Comparison of ENCODE assay signal across 11 cellular contexts in genomic region chr6:79614326-79615285, GRCh38. TPM values are rescaled to one million over a fixed set of nuclear protein-coding genes. Genes with fewer than 3 reads are reported as not detected.
DNase-seq lines count a peak whose midpoint lies in the region; ATAC-seq, FAIRE-seq and TF ChIP-seq lines count a peak whose summit lies in the region.
"Had no signal": no experiment of that assay in that cellular context is flagged by ENCODE, and none has a peak within 500 bp of the region (broad histone marks: within the 10 kb centered on the region; RNA-seq: fewer than 3 reads in every experiment).

No MANE protein-coding gene starts in this region.

- no peaks in the 10 kb centered on the region for H3K4me1 ChIP-seq in HUES48 (ENCODE audit: control insufficient read depth, insufficient read depth, low read length)
- H3K4me1 ChIP-seq in vagina, result no peaks in the 10 kb centered on the region

- no peak for FAIRE-seq in GM12891 (lab: Jason Lieb, UNC)
- FAIRE-seq: TTC549 had no signal

- intact Hi-C loops in vagina (cut with DNase I), result no loop called here

- no peak overlapping the region for H3K9ac ChIP-seq in HUES48 (ENCODE audit: low read depth, low read length)

- H3K4me3 ChIP-seq in HUES48 (ENCODE audit: low read depth, low read length) (no peak overlapping the region), vagina (no peak overlapping the region)

- H3K27me3 ChIP-seq in HUES48 (ENCODE audit: control insufficient read depth, insufficient read depth, low read length) (no peaks in the 10 kb centered on the region), vagina (no peaks in the 10 kb centered on the region)

- H3K27ac ChIP-seq in HUES48 (ENCODE audit: low read depth, low read length) (peak overlapping the region; percentile 18), vagina (no peak overlapping the region)
- H3K27ac ChIP-seq: C4-2B had no signal

- DNase-seq in nephron progenitor cell (no peak), HuH-7 (ENCODE audit: low spot score) (no peak), GM12891 (ENCODE audit: insufficient read length, low spot score) (no peak), vagina (ENCODE audit: extremely low spot score in 2 of 2) (no peak)
- DNase-seq in activated naive CD4-positive, alpha-beta T cell (lab: John Stamatoyannopoulos, UW), result no peak
- DNase-seq: effector memory CD8-positive, alpha-beta T cell had no signal

- no peaks in the 10 kb centered on the region for H3K36me3 ChIP-seq in HUES48 (ENCODE audit: control insufficient read depth, insufficient read depth, low read length)
- no peaks in the 10 kb centered on the region for H3K36me3 ChIP-seq in vagina

- TF ChIP-seq POLR2A in GM12891 (IDR thresholded peaks at IDR 0.05; ENCODE audit: low read depth, low read length) (no peak), vagina (IDR thresholded peaks at IDR 0.05) (no peak)

- H3K27me3 Mint-ChIP-seq in nephron progenitor cell (ENCODE audit: low read depth, poor library complexity), result peaks cover 2% of the 10 kb centered on the region

- no peaks in the 10 kb centered on the region for H3K9me3 ChIP-seq in HUES48 (ENCODE audit: control insufficient read depth, insufficient read depth, low read length)
- H3K9me3 ChIP-seq in vagina, result no peaks in the 10 kb centered on the region

- peaks cover 28% of the 10 kb centered on the region for H3K4me1 Mint-ChIP-seq in nephron progenitor cell

- TF ChIP-seq CTCF in nephron progenitor cell (IDR thresholded peaks at IDR 0.05), result no peak
- TF ChIP-seq CTCF in vagina (IDR thresholded peaks at IDR 0.05), result no peak

- H3K36me3 Mint-ChIP-seq in nephron progenitor cell (ENCODE audit: low read depth), result no peaks in the 10 kb centered on the region

- H3K4me3 Mint-ChIP-seq in nephron progenitor cell, result no peak overlapping the region
- H3K4me3 Mint-ChIP-seq: effector memory CD8-positive, alpha-beta T cell had no signal

- peak overlapping the region; percentile 81 for H3K27ac Mint-ChIP-seq in nephron progenitor cell
- H3K27ac Mint-ChIP-seq: effector memory CD8-positive, alpha-beta T cell had no signal

- no peaks in the 10 kb centered on the region for H3K9me3 Mint-ChIP-seq in nephron progenitor cell
- H3K9me3 Mint-ChIP-seq: effector memory CD8-positive, alpha-beta T cell had no signal

- ATAC-seq in GM19023 (IDR thresholded peaks at IDR 0.05; ENCODE audit: unreplicated experiment) (peak; percentile 68), GM21786 (IDR thresholded peaks at IDR 0.05; ENCODE audit: unreplicated experiment) (peak; percentile 67)
- ATAC-seq: effector memory CD8-positive, alpha-beta T cell had no signal

TF ChIP-seq in GM12891, 5 proteins besides CTCF, POLR2A, EP300 and RAD21:
- TF ChIP-seq POU2F2 (IDR thresholded peaks at IDR 0.05; ENCODE audit: low read depth, low read length), result no peak
- no peak for TF ChIP-seq SPI1 (IDR thresholded peaks at IDR 0.05; ENCODE audit: low read depth, low read length)
- no peak for TF ChIP-seq PAX5 (IDR thresholded peaks at IDR 0.05; ENCODE audit: insufficient read depth, low read length, severe bottlenecking)
- no peak for TF ChIP-seq TAF1 (IDR thresholded peaks at IDR 0.05; ENCODE audit: low read depth, low read length)
- no peak for TF ChIP-seq POLR2AphosphoS5 (IDR thresholded peaks at IDR 0.05; ENCODE audit: low read depth, low read length)

RNA-seq across cellular contexts. Expression of gene SH3BGRL2, which starts 16.5 kb away (rescaled TPM):
- polyA plus RNA-seq in GM12891 (2012; ENCODE audit: low read depth, missing spikeins), result 0.03 TPM
- 38.3 TPM for total RNA-seq in vagina
